Comparison of ENCODE assay signal across 25 cellular contexts in genomic region chr11:66646875-66647274, GRCh38. TPM values are rescaled to one million over a fixed set of nuclear protein-coding genes. Genes with fewer than 3 reads are reported as not detected.
DNase-seq lines count a peak whose midpoint lies in the region; ATAC-seq and TF ChIP-seq lines count a peak whose summit lies in the region.
"Had no signal": no experiment of that assay in that cellular context is flagged by ENCODE, and none has a peak within 500 bp of the region (broad histone marks: within the 10 kb centered on the region; RNA-seq: fewer than 3 reads in every experiment).

No MANE protein-coding gene starts in this region.

- no peaks in the 10 kb centered on the region for H3K27me3 Mint-ChIP-seq in activated naive CD4-positive, alpha-beta T cell treated with anti-CD3 and anti-CD28 coated beads for 36 hours (ENCODE audit: low read depth)
- no peaks in the 10 kb centered on the region for H3K27me3 Mint-ChIP-seq in activated naive CD4-positive, alpha-beta T cell treated with anti-CD3 and anti-CD28 coated beads, Interleukin-2, amount 10 ng/mL, durations not matched to agents 7 days and 5 days
- no peaks in the 10 kb centered on the region for H3K27me3 Mint-ChIP-seq in effector memory CD8-positive, alpha-beta T cell
- H3K27me3 Mint-ChIP-seq: activated CD8-positive, alpha-beta memory T cell treated with anti-CD3 and anti-CD28 coated beads, Interleukin-2, amount 10 ng/mL, durations not matched to agents 7 days and 5 days had no signal

- no peak for TF ChIP-seq CTCF in HEK293 (tag by site-specific recombination; IDR thresholded peaks at IDR 0.05)
- TF ChIP-seq CTCF in neutrophil (IDR thresholded peaks at IDR 0.05) = no peak

- ATAC-seq in effector memory CD8-positive, alpha-beta T cell (replicated peaks) = no peak
- ATAC-seq: A549; activated CD8-positive, alpha-beta memory T cell treated with anti-CD3 and anti-CD28 coated beads, Interleukin-2, amount 10 ng/mL, durations not matched to agents 7 days and 5 days; gastrocnemius medialis had no signal

- CTCF ChIA-PET in activated naive CD4-positive, alpha-beta T cell treated with anti-CD3 and anti-CD28 coated beads for 36 hours (lab: Charles Lee) = interaction anchor here (1.9 kb wide), 1 partner anchor 31 kb away, joined by 14 read pairs; the partner anchor contains the start of gene RBM4B
- CTCF ChIA-PET in activated naive CD4-positive, alpha-beta T cell treated with anti-CD3 and anti-CD28 coated beads, Interleukin-2, amount 10 ng/mL, durations not matched to agents 7 days and 5 days (lab: Charles Lee) = no interaction called here
- CTCF ChIA-PET in HEK293 (lab: Yijun Ruan, JAX) = interaction anchor here (0.5 to 1.3 kb wide), 4 partner anchors 12 to 237 kb away, joined by 3 to 5 read pairs (median 3); no protein-coding TSS in a partner anchor

- H3K27ac ChIP-seq in HEK293 (ENCODE audit: extremely low read depth, low read depth, low read length) = no peak overlapping the region
- H3K27ac ChIP-seq in neutrophil = peak overlapping the region; percentile 6
- H3K27ac ChIP-seq: A549, brain microvascular endothelial cell, colonic mucosa, HL-60 had no signal

- H3K36me3 ChIP-seq in HEK293 (ENCODE audit: control insufficient read depth in 2 of 2, insufficient read depth in 1 of 2, low read length in 2 of 2) (peaks cover 13 to 86% of the 10 kb centered on the region in 2 experiments), neutrophil (peaks cover 87% of the 10 kb centered on the region)

- H3K27ac Mint-ChIP-seq in activated naive CD4-positive, alpha-beta T cell treated with anti-CD3 and anti-CD28 coated beads for 36 hours = peak overlapping the region; percentile 38
- no peak overlapping the region for H3K27ac Mint-ChIP-seq in activated naive CD4-positive, alpha-beta T cell treated with anti-CD3 and anti-CD28 coated beads, Interleukin-2, amount 10 ng/mL, durations not matched to agents 7 days and 5 days
- H3K27ac Mint-ChIP-seq in effector memory CD8-positive, alpha-beta T cell = peak overlapping the region; percentile 68 to 73
- H3K27ac Mint-ChIP-seq: activated T-helper 2 cell treated with anti-CD3 and anti-CD28 coated beads, Interferon-gamma antibody, Interleukin-2, Interleukin-4, amounts not matched to agents 10 μg/mL and 5 μg/mL and 100 μg/mL, durations not matched to agents 14 hours and 24 hours and 36 hours had no signal

- H3K4me3 ChIP-seq in HEK293 (ENCODE audit: low read depth, low read length) = no peak overlapping the region
- no peak overlapping the region for H3K4me3 ChIP-seq in neutrophil (ENCODE audit: low read depth in 1 of 2, low read length in 1 of 2)
- H3K4me3 ChIP-seq: A549, colonic mucosa, gastrocnemius medialis had no signal

- intact Hi-C loops in activated naive CD4-positive, alpha-beta T cell treated with anti-CD3 and anti-CD28 coated beads for 36 hours (cut with micrococcal nuclease) = no loop called here

- peaks cover 76% of the 10 kb centered on the region for H3K36me3 Mint-ChIP-seq in activated naive CD4-positive, alpha-beta T cell treated with anti-CD3 and anti-CD28 coated beads for 36 hours (ENCODE audit: low read depth)
- H3K36me3 Mint-ChIP-seq in activated naive CD4-positive, alpha-beta T cell treated with anti-CD3 and anti-CD28 coated beads, Interleukin-2, amount 10 ng/mL, durations not matched to agents 7 days and 5 days = peaks cover 80% of the 10 kb centered on the region
- peaks cover 99% of the 10 kb centered on the region for H3K36me3 Mint-ChIP-seq in effector memory CD8-positive, alpha-beta T cell (ENCODE audit: insufficient read depth)

- no peak overlapping the region for H3K4me3 Mint-ChIP-seq in activated naive CD4-positive, alpha-beta T cell treated with anti-CD3 and anti-CD28 coated beads for 36 hours
- H3K4me3 Mint-ChIP-seq in activated naive CD4-positive, alpha-beta T cell treated with anti-CD3 and anti-CD28 coated beads, Interleukin-2, amount 10 ng/mL, durations not matched to agents 7 days and 5 days = no peak overlapping the region
- peak overlapping the region; percentile 13 to 71 for H3K4me3 Mint-ChIP-seq in effector memory CD8-positive, alpha-beta T cell
- H3K4me3 Mint-ChIP-seq: activated CD8-positive, alpha-beta memory T cell treated with anti-CD3 and anti-CD28 coated beads, Interleukin-2, amount 10 ng/mL, durations not matched to agents 7 days and 5 days; H9 had no signal

- no peaks in the 10 kb centered on the region for H3K9me3 Mint-ChIP-seq in activated naive CD4-positive, alpha-beta T cell treated with anti-CD3 and anti-CD28 coated beads for 36 hours
- no peaks in the 10 kb centered on the region for H3K9me3 Mint-ChIP-seq in activated naive CD4-positive, alpha-beta T cell treated with anti-CD3 and anti-CD28 coated beads, Interleukin-2, amount 10 ng/mL, durations not matched to agents 7 days and 5 days
- H3K9me3 Mint-ChIP-seq in effector memory CD8-positive, alpha-beta T cell = no peaks in the 10 kb centered on the region
- H3K9me3 Mint-ChIP-seq: activated T-helper 2 cell treated with anti-CD3 and anti-CD28 coated beads, Interferon-gamma antibody, Interleukin-2, Interleukin-4, amounts not matched to agents 10 μg/mL and 5 μg/mL and 100 μg/mL, durations not matched to agents 14 hours and 24 hours and 36 hours; H9; nephron progenitor cell had no signal

- no peaks in the 10 kb centered on the region for H3K4me1 ChIP-seq in HEK293 (ENCODE audit: control insufficient read depth, insufficient read depth, low read length)
- peaks cover 2 to 3% of the 10 kb centered on the region in 2 experiments for H3K4me1 ChIP-seq in neutrophil (ENCODE audit: control insufficient read depth in 1 of 2, insufficient read depth in 1 of 2, low read depth in 1 of 2, low read length in 1 of 2)

- no peaks in the 10 kb centered on the region for H3K27me3 ChIP-seq in neutrophil
- H3K27me3 ChIP-seq: brain microvascular endothelial cell, colonic mucosa, gastrocnemius medialis had no signal

- peaks cover 80% of the 10 kb centered on the region for H3K4me1 Mint-ChIP-seq in activated naive CD4-positive, alpha-beta T cell treated with anti-CD3 and anti-CD28 coated beads for 36 hours (ENCODE audit: low read depth)
- H3K4me1 Mint-ChIP-seq in activated naive CD4-positive, alpha-beta T cell treated with anti-CD3 and anti-CD28 coated beads, Interleukin-2, amount 10 ng/mL, durations not matched to agents 7 days and 5 days = peaks cover 54% of the 10 kb centered on the region
- H3K4me1 Mint-ChIP-seq in effector memory CD8-positive, alpha-beta T cell (ENCODE audit: low read depth in 2 of 2) = peaks cover 57 to 70% of the 10 kb centered on the region in 2 donors

- POLR2A ChIA-PET in HEK293 (lab: Yijun Ruan, JAX) = interaction anchor here (0.6 to 5.1 kb wide), 6 partner anchors 8 to 66 kb away, joined by 3 to 36 read pairs (median 6); partner anchors contain the start of genes CCDC87, CCS, RBM4 and RBM4B

- DNase-seq in activated naive CD4-positive, alpha-beta T cell treated with anti-CD3 and anti-CD28 coated beads for 36 hours = no peak
- DNase-seq in activated naive CD4-positive, alpha-beta T cell treated with anti-CD3 and anti-CD28 coated beads, Interleukin-2, amount 10 ng/mL, durations not matched to agents 7 days and 5 days = no peak
- no peak for DNase-seq in effector memory CD8-positive, alpha-beta T cell
- DNase-seq in NAMALWA (ENCODE audit: low spot score) (no peak), DMS53 treated with DMSO at 0.1 percent for 48 hours (lab: John Stamatoyannopoulos, UW; ENCODE audit: unreplicated experiment) (no peak), SKM-1 treated with dmso at 0.1 percent for 144 hours (lab: John Stamatoyannopoulos, UW; ENCODE audit: unreplicated experiment) (no peak)
- DNase-seq: activated CD8-positive, alpha-beta memory T cell treated with anti-CD3 and anti-CD28 coated beads, Interleukin-2, amount 10 ng/mL, durations not matched to agents 7 days and 5 days; brain microvascular endothelial cell; colonic mucosa; COR-L47; DND-41; gastrocnemius medialis; H9; islet precursor cell; midbrain; NCI-H1092 treated with DMSO at 0.1 percent for 48 hours; NCI-H187 treated with DMSO at 0.1 percent for 48 hours; NCI-H526; nephron progenitor cell; T-helper 1 cell had no signal

- H3K9me3 ChIP-seq in HEK293 (ENCODE audit: control insufficient read depth, insufficient read depth, low read depth, low read length) = no peaks in the 10 kb centered on the region
- H3K9me3 ChIP-seq in neutrophil = no peaks in the 10 kb centered on the region
- H3K9me3 ChIP-seq: A549, colonic mucosa, gastrocnemius medialis had no signal

TF ChIP-seq in HEK293, 187 proteins besides CTCF, POLR2A, EP300 and RAD21:
- TF ChIP-seq ZNF521 (tag by site-specific recombination; IDR thresholded peaks at IDR 0.05) (no peak), PRDM4 (tag by site-specific recombination; IDR thresholded peaks at IDR 0.05) (peak; percentile 71; the same call in 1 of the 2 replicates), ZNF658 (tag by site-specific recombination; IDR thresholded peaks at IDR 0.05) (no peak)

RNA-seq across cellular contexts. Expression of gene RBM4, which starts 8.4 kb away (rescaled TPM):
- 10 to 100 TPM; 85.9 to 98.1 TPM for total RNA-seq in activated naive CD4-positive, alpha-beta T cell treated with anti-CD3 and anti-CD28 coated beads for 36 hours

RNA-seq across cellular contexts. Expression of gene RBM14, which starts 30.4 kb away (rescaled TPM):
- total RNA-seq in activated naive CD4-positive, alpha-beta T cell treated with anti-CD3 and anti-CD28 coated beads for 36 hours = 100 to 1,000 TPM; 160 to 173 TPM

RNA-seq across cellular contexts. Expression of gene RBM4B, which starts 30.8 kb away (rescaled TPM):
- 10 to 100 TPM; 10.9 to 11.7 TPM for total RNA-seq in activated naive CD4-positive, alpha-beta T cell treated with anti-CD3 and anti-CD28 coated beads for 36 hours

RNA-seq across cellular contexts. Expression of gene CCS, which starts 53.9 kb away (rescaled TPM):
- 10 to 100 TPM; 22.6 to 22.8 TPM for total RNA-seq in activated naive CD4-positive, alpha-beta T cell treated with anti-CD3 and anti-CD28 coated beads for 36 hours

RNA-seq across cellular contexts. Expression of gene CCDC87, which starts 54.0 kb away (rescaled TPM):
- under 1 TPM; 0.07 to 0.12 TPM for total RNA-seq in activated naive CD4-positive, alpha-beta T cell treated with anti-CD3 and anti-CD28 coated beads for 36 hours

Comparison
In these comparisons a context has a peak if more than half of its experiments do, and no peak if none do; other contexts are left out.
1. H3K4me3 Mint-ChIP-seq: peak in effector memory CD8-positive, alpha-beta T cell (2 of 2); none in activated naive CD4-positive, alpha-beta T cell treated with anti-CD3 and anti-CD28 coated beads for 36 hours (single experiment) and activated naive CD4-positive, alpha-beta T cell treated with anti-CD3 and anti-CD28 coated beads, Interleukin-2, amount 10 ng/mL, durations not matched to agents 7 days and 5 days (single experiment).